Comparison of ENCODE assay signal across 22 cellular contexts in genomic region chr10:6635784-6636183, GRCh38. TPM values are rescaled to one million over a fixed set of nuclear protein-coding genes. Genes with fewer than 3 reads are reported as not detected.
DNase-seq lines count a peak whose midpoint lies in the region; ATAC-seq and TF ChIP-seq lines count a peak whose summit lies in the region.
"Had no signal": no experiment of that assay in that cellular context is flagged by ENCODE, and none has a peak within 500 bp of the region (broad histone marks: within the 10 kb centered on the region; RNA-seq: fewer than 3 reads in every experiment).

No MANE protein-coding gene starts in this region.

- DNase-seq in activated CD8-positive, alpha-beta memory T cell treated with anti-CD3 and anti-CD28 coated beads, Interleukin-2, amount 10 ng/mL, durations not matched to agents 7 days and 5 days, result no peak
- no peak for DNase-seq in activated CD8-positive, alpha-beta memory T cell treated with anti-CD3 and anti-CD28 coated beads, Interleukin-2, amount 50 U/mL, for 48 hours
- no peak for DNase-seq in stimulated activated naive CD8-positive, alpha-beta T cell treated with anti-CD3 and anti-CD28 coated beads, Interleukin-15, Interleukin-2, amounts not matched to agents 100 U/mL and 50 U/mL, for 24 hours
- no peak for DNase-seq in activated naive CD8-positive, alpha-beta T cell treated with anti-CD3 and anti-CD28 coated beads for 36 hours
- DNase-seq in NCI-H748 treated with DMSO at 0.1 percent for 48 hours (lab: John Stamatoyannopoulos, UW), result no peak
- no peak for DNase-seq in OCI-LY7 (ENCODE audit: low spot score)
- DNase-seq: DMS79 treated with DMSO at 0.1 percent for 48 hours, GOT3, Kasumi-1, MG63, NCI-H1048, NCI-H146, NCI-H2029 treated with DMSO at 0.1 percent for 48 hours, NCI-H2171 treated with DMSO at 0.1 percent for 48 hours, NCI-H446, NCI-H526 treated with DMSO at 0.1 percent for 48 hours had no signal

- H3K27me3 Mint-ChIP-seq in activated CD8-positive, alpha-beta memory T cell treated with anti-CD3 and anti-CD28 coated beads, Interleukin-2, amount 10 ng/mL, durations not matched to agents 7 days and 5 days, result no peaks in the 10 kb centered on the region
- no peaks in the 10 kb centered on the region for H3K27me3 Mint-ChIP-seq in stimulated activated naive CD8-positive, alpha-beta T cell treated with anti-CD3 and anti-CD28 coated beads, Interleukin-15, Interleukin-2, amounts not matched to agents 100 ng/mL and 50 ng/mL, for 24 hours
- peaks cover 5% of the 10 kb centered on the region for H3K27me3 Mint-ChIP-seq in activated naive CD8-positive, alpha-beta T cell treated with anti-CD3 and anti-CD28 coated beads for 36 hours

- H3K4me3 Mint-ChIP-seq in activated CD8-positive, alpha-beta memory T cell treated with anti-CD3 and anti-CD28 coated beads, Interleukin-2, amount 10 ng/mL, durations not matched to agents 7 days and 5 days, result no peak overlapping the region
- no peak overlapping the region for H3K4me3 Mint-ChIP-seq in stimulated activated naive CD8-positive, alpha-beta T cell treated with anti-CD3 and anti-CD28 coated beads, Interleukin-15, Interleukin-2, amounts not matched to agents 100 ng/mL and 50 ng/mL, for 24 hours
- peak overlapping the region; percentile 27 for H3K4me3 Mint-ChIP-seq in activated naive CD8-positive, alpha-beta T cell treated with anti-CD3 and anti-CD28 coated beads for 36 hours
- H3K4me3 Mint-ChIP-seq: IgD-negative memory B cell had no signal

- H3K36me3 Mint-ChIP-seq in activated CD8-positive, alpha-beta memory T cell treated with anti-CD3 and anti-CD28 coated beads, Interleukin-2, amount 10 ng/mL, durations not matched to agents 7 days and 5 days, result peaks cover 1% of the 10 kb centered on the region
- no peaks in the 10 kb centered on the region for H3K36me3 Mint-ChIP-seq in stimulated activated naive CD8-positive, alpha-beta T cell treated with anti-CD3 and anti-CD28 coated beads, Interleukin-15, Interleukin-2, amounts not matched to agents 100 ng/mL and 50 ng/mL, for 24 hours (ENCODE audit: low read depth)
- H3K36me3 Mint-ChIP-seq in activated naive CD8-positive, alpha-beta T cell treated with anti-CD3 and anti-CD28 coated beads for 36 hours, result no peaks in the 10 kb centered on the region
- H3K36me3 Mint-ChIP-seq: IgD-negative memory B cell had no signal

- no peak overlapping the region for H3K27ac Mint-ChIP-seq in activated CD8-positive, alpha-beta memory T cell treated with anti-CD3 and anti-CD28 coated beads, Interleukin-2, amount 10 ng/mL, durations not matched to agents 7 days and 5 days
- peak overlapping the region; percentile 53 for H3K27ac Mint-ChIP-seq in stimulated activated naive CD8-positive, alpha-beta T cell treated with anti-CD3 and anti-CD28 coated beads, Interleukin-15, Interleukin-2, amounts not matched to agents 100 ng/mL and 50 ng/mL, for 24 hours
- H3K27ac Mint-ChIP-seq in activated naive CD8-positive, alpha-beta T cell treated with anti-CD3 and anti-CD28 coated beads for 36 hours, result peak overlapping the region; percentile 78
- H3K27ac Mint-ChIP-seq: IgD-negative memory B cell had no signal

- H3K9me3 Mint-ChIP-seq in activated CD8-positive, alpha-beta memory T cell treated with anti-CD3 and anti-CD28 coated beads, Interleukin-2, amount 10 ng/mL, durations not matched to agents 7 days and 5 days (ENCODE audit: low read depth), result no peaks in the 10 kb centered on the region
- no peaks in the 10 kb centered on the region for H3K9me3 Mint-ChIP-seq in stimulated activated naive CD8-positive, alpha-beta T cell treated with anti-CD3 and anti-CD28 coated beads, Interleukin-15, Interleukin-2, amounts not matched to agents 100 ng/mL and 50 ng/mL, for 24 hours
- H3K9me3 Mint-ChIP-seq in activated naive CD8-positive, alpha-beta T cell treated with anti-CD3 and anti-CD28 coated beads for 36 hours, result no peaks in the 10 kb centered on the region

- intact Hi-C loops in OCI-LY7 (cut with micrococcal nuclease; ENCODE audit: unreplicated experiment), result no loop called here

- peaks cover 25% of the 10 kb centered on the region for H3K4me1 Mint-ChIP-seq in activated CD8-positive, alpha-beta memory T cell treated with anti-CD3 and anti-CD28 coated beads, Interleukin-2, amount 10 ng/mL, durations not matched to agents 7 days and 5 days
- H3K4me1 Mint-ChIP-seq in stimulated activated naive CD8-positive, alpha-beta T cell treated with anti-CD3 and anti-CD28 coated beads, Interleukin-15, Interleukin-2, amounts not matched to agents 100 ng/mL and 50 ng/mL, for 24 hours (ENCODE audit: low read depth), result peaks cover 31% of the 10 kb centered on the region
- peaks cover 36% of the 10 kb centered on the region for H3K4me1 Mint-ChIP-seq in activated naive CD8-positive, alpha-beta T cell treated with anti-CD3 and anti-CD28 coated beads for 36 hours
- H3K4me1 Mint-ChIP-seq: IgD-negative memory B cell had no signal

- H3K36me3 ChIP-seq in OCI-LY7 (ENCODE audit: insufficient read depth, low read length), result no peaks in the 10 kb centered on the region
- H3K36me3 ChIP-seq: BLaER1, MG63 had no signal

- no peak overlapping the region for H3K27ac ChIP-seq in OCI-LY7 (ENCODE audit: low read depth, low read length, poor library complexity, severe bottlenecking)
- H3K27ac ChIP-seq: A549, BLaER1 had no signal

- no TSS peak for BruUV-seq in OCI-LY7 (replicated peaks; lab: Mats Ljungman, UMichigan)

- ATAC-seq in activated CD8-positive, alpha-beta memory T cell treated with anti-CD3 and anti-CD28 coated beads, Interleukin-2, amount 10 ng/mL, durations not matched to agents 7 days and 5 days, result peak; percentile 30
- no peak for ATAC-seq in stimulated activated naive CD8-positive, alpha-beta T cell treated with anti-CD3 and anti-CD28 coated beads, Interleukin-15, Interleukin-2, amounts not matched to agents 100 U/mL and 50 U/mL, for 24 hours
- ATAC-seq: A549, HCT116, Right ventricle myocardium inferior had no signal

- TF ChIP-seq CTCF in OCI-LY7 (conservative IDR thresholded peaks at IDR 0.05; ENCODE audit: low read length), result no peak

- CTCF ChIA-PET in activated CD8-positive, alpha-beta memory T cell treated with anti-CD3 and anti-CD28 coated beads, Interleukin-2, amount 10 ng/mL, durations not matched to agents 7 days and 5 days (lab: Charles Lee), result interaction anchor here (0.7 kb wide), 1 partner anchor 13 kb away, joined by 3 read pairs; no protein-coding TSS in a partner anchor
- CTCF ChIA-PET in OCI-LY7 (lab: Charles Lee; ENCODE audit: unreplicated experiment), result no interaction called here

- H3K4me2 ChIP-seq in OCI-LY7 (ENCODE audit: low read length), result no peak overlapping the region
- H3K4me2 ChIP-seq: A549, BLaER1 had no signal

- no peaks in the 10 kb centered on the region for H4K20me1 ChIP-seq in OCI-LY7 (ENCODE audit: insufficient read depth, low read length)
- H4K20me1 ChIP-seq: BLaER1 had no signal

- no peaks in the 10 kb centered on the region for H3K9me3 ChIP-seq in OCI-LY7 (ENCODE audit: low read length)
- H3K9me3 ChIP-seq: A549, BLaER1, MG63 had no signal

- no peak overlapping the region for H2AFZ ChIP-seq in OCI-LY7 (ENCODE audit: low read length)

- H3K9me2 ChIP-seq in OCI-LY7 (ENCODE audit: insufficient read depth, low read length), result no peaks in the 10 kb centered on the region

- POLR2A ChIA-PET in OCI-LY7 (lab: Charles Lee), result no interaction called here

- H3K79me2 ChIP-seq in OCI-LY7 (ENCODE audit: insufficient read depth, low read depth, low read length), result no peaks in the 10 kb centered on the region

- H3K4me3 ChIP-seq in OCI-LY7 (ENCODE audit: low read depth, low read length, poor library complexity, severe bottlenecking), result no peak overlapping the region
- H3K4me3 ChIP-seq: A549, BLaER1, MG63 had no signal

- H3K4me1 ChIP-seq in OCI-LY7 (ENCODE audit: insufficient read depth, low read length, poor library complexity, severe bottlenecking), result no peaks in the 10 kb centered on the region
- H3K4me1 ChIP-seq: A549 had no signal

RNA-seq across cellular contexts. Expression of gene PRKCQ, which starts 55.7 kb away (rescaled TPM):
- total RNA-seq in activated CD8-positive, alpha-beta memory T cell treated with anti-CD3 and anti-CD28 coated beads, Interleukin-2, amount 10 ng/mL, durations not matched to agents 7 days and 5 days, result 10 to 100 TPM; 51.0 to 58.7 TPM
- total RNA-seq in activated naive CD8-positive, alpha-beta T cell treated with anti-CD3 and anti-CD28 coated beads for 36 hours, result 10 to 100 TPM; 44.9 to 45.9 TPM
- total RNA-seq in OCI-LY7 (2014; rRNA removed; shearing (Covaris generic)), result 6.9 and 7.8 TPM in 2 replicates
- total RNA-seq in OCI-LY7 (2022), result 4.0 and 4.2 TPM in 2 replicates

Comparison
In these comparisons a context has a peak if more than half of its experiments do, and no peak if none do; other contexts are left out.
1. RNA of gene PRKCQ, which starts 55.7 kb away (total RNA-seq): 51.0 to 58.7 TPM in activated CD8-positive, alpha-beta memory T cell treated with anti-CD3 and anti-CD28 coated beads, Interleukin-2, amount 10 ng/mL, durations not matched to agents 7 days and 5 days and 44.9 to 45.9 TPM in activated naive CD8-positive, alpha-beta T cell treated with anti-CD3 and anti-CD28 coated beads for 36 hours; 4.0 to 7.8 TPM in OCI-LY7; every median in the first group is over 4 times any median in the second.